8 cellular contexts compared by ENCODE assay signal in genomic region chr1:200488375-200489165, GRCh38.
A peak's percentile ranks its signal among the peaks of the same experiment; 100 is the strongest.
DNase-seq lines count a peak whose midpoint lies in the region; ATAC-seq, FAIRE-seq and TF ChIP-seq lines count a peak whose summit lies in the region.

No MANE protein-coding gene starts in this region.

- ATAC-seq in GM21825 (IDR thresholded peaks at IDR 0.05; ENCODE audit: unreplicated experiment) (peak; percentile 54), HG02623 (IDR thresholded peaks at IDR 0.05; ENCODE audit: unreplicated experiment) (no peak)

- DNase-seq in EL (peak; percentile 79), NCI-H1092 (lab: John Stamatoyannopoulos, UW) (peak; percentile 54), SKM-1 treated with dmso at 0.1 percent for 144 hours (lab: John Stamatoyannopoulos, UW; ENCODE audit: unreplicated experiment) (peak; percentile 91), bronchial epithelial cell (ENCODE audit: low read depth) (peak; percentile 69), inferior parietal cortex (ENCODE audit: extremely low spot score) (peak; percentile 88)
- peak; percentile 25 for DNase-seq in stimulated activated CD4-positive, alpha-beta T cell treated with anti-CD3 and anti-CD28 coated beads, Interleukin-2, amount 100 ng/mL, for 4 hours (ENCODE audit: low read depth)

- H3K4me3 ChIP-seq in bronchial epithelial cell (ENCODE audit: low read depth, low read length), result no peak overlapping the region

- no peaks in the 10 kb centered on the region for H3K27me3 ChIP-seq in bronchial epithelial cell (ENCODE audit: control insufficient read depth, insufficient read depth, low read length)

- no peak for FAIRE-seq in bronchial epithelial cell (lab: Jason Lieb, UNC)

- no peaks in the 10 kb centered on the region for H3K36me3 ChIP-seq in bronchial epithelial cell (ENCODE audit: control insufficient read depth, insufficient read depth, low read length)

- peak; percentile 77 for TF ChIP-seq CTCF in bronchial epithelial cell (IDR thresholded peaks at IDR 0.05; ENCODE audit: insufficient read depth, low read length, severe bottlenecking)

Comparison
In these comparisons a context has a peak if more than half of its experiments do, and no peak if none do; other contexts are left out.
1. DNase-seq: peak in every context shown above with its lines; median percentile 91 in SKM-1 treated with dmso at 0.1 percent for 144 hours; 88 in inferior parietal cortex; 79 in EL; 69 in bronchial epithelial cell; 54 in NCI-H1092; 25 in stimulated activated CD4-positive, alpha-beta T cell treated with anti-CD3 and anti-CD28 coated beads, Interleukin-2, amount 100 ng/mL, for 4 hours.